In genomic region chr2:109715302-109715937, GRCh38 we compare ENCODE assay signal across 10 cellular contexts.
DNase-seq lines count a peak whose midpoint lies in the region; ATAC-seq and TF ChIP-seq lines count a peak whose summit lies in the region.
"Had no signal": no experiment of that assay in that cellular context is flagged by ENCODE, and none has a peak within 500 bp of the region (broad histone marks: within the 10 kb centered on the region; RNA-seq: fewer than 3 reads in every experiment).

No MANE protein-coding gene starts in this region.

- no peak overlapping the region for H3K4me3 Mint-ChIP-seq in activated naive CD8-positive, alpha-beta T cell treated with anti-CD3 and anti-CD28 coated beads for 36 hours
- H3K4me3 Mint-ChIP-seq: T-helper 2 cell treated with Interferon-gamma antibody and Interleukin-4, amounts not matched to agents 5 μg/mL and 100 μg/mL, for 36 hours had no signal

- H3K9me3 Mint-ChIP-seq in activated naive CD8-positive, alpha-beta T cell treated with anti-CD3 and anti-CD28 coated beads for 36 hours: peaks cover 3% of the 10 kb centered on the region
- H3K9me3 Mint-ChIP-seq: T-helper 2 cell treated with Interferon-gamma antibody and Interleukin-4, amounts not matched to agents 5 μg/mL and 100 μg/mL, for 36 hours had no signal

- DNase-seq in AG04449 (ENCODE audit: low read depth, low spot score): no peak
- DNase-seq in HT1080 (ENCODE audit: low read depth): peak; percentile 54
- peak; percentile 54 for DNase-seq in choroid plexus epithelial cell (ENCODE audit: low read depth)
- peak; percentile 50 to 78 for DNase-seq in lung microvascular endothelial cell (ENCODE audit: low read depth in 2 of 2)
- DNase-seq in H7: no peak
- no peak for DNase-seq in activated naive CD8-positive, alpha-beta T cell treated with anti-CD3 and anti-CD28 coated beads for 36 hours
- DNase-seq in T-helper 9 cell: no peak

- H3K27me3 ChIP-seq in H7 (ENCODE audit: control insufficient read depth, insufficient read depth, low read length): no peaks in the 10 kb centered on the region

- H3K4me3 ChIP-seq in AG04449 (ENCODE audit: low read depth, low read length) (no peak overlapping the region), choroid plexus epithelial cell (ENCODE audit: low read depth, low read length) (no peak overlapping the region), H7 (ENCODE audit: insufficient read depth, low read depth, low read length) (no peak overlapping the region)
- H3K4me3 ChIP-seq: coronary artery had no signal

- no peak overlapping the region for H3K27ac Mint-ChIP-seq in activated naive CD8-positive, alpha-beta T cell treated with anti-CD3 and anti-CD28 coated beads for 36 hours
- H3K27ac Mint-ChIP-seq: T-helper 2 cell treated with Interferon-gamma antibody and Interleukin-4, amounts not matched to agents 5 μg/mL and 100 μg/mL, for 36 hours had no signal

- no peaks in the 10 kb centered on the region for H3K4me1 Mint-ChIP-seq in activated naive CD8-positive, alpha-beta T cell treated with anti-CD3 and anti-CD28 coated beads for 36 hours

- POLR2A ChIA-PET in AG04449 (lab: Yijun Ruan, JAX): no interaction called here

- peak; percentile 36 for TF ChIP-seq CTCF in AG04449 (IDR thresholded peaks at IDR 0.05; ENCODE audit: insufficient read depth, low read length, missing control alignments)
- peak; percentile 67 for TF ChIP-seq CTCF in choroid plexus epithelial cell (conservative IDR thresholded peaks at IDR 0.05; ENCODE audit: low read depth, low read length)

- CTCF ChIA-PET in AG04449 (lab: Yijun Ruan, JAX): interaction anchor here (0.8 to 4.8 kb wide), 4 partner anchors 14 to 171 kb away, joined by 3 to 46 read pairs (median 9); no protein-coding TSS in a partner anchor

- ATAC-seq in GM18858 (IDR thresholded peaks at IDR 0.05; ENCODE audit: unreplicated experiment): no peak

- H3K36me3 Mint-ChIP-seq in activated naive CD8-positive, alpha-beta T cell treated with anti-CD3 and anti-CD28 coated beads for 36 hours: no peaks in the 10 kb centered on the region

- peaks cover 6% of the 10 kb centered on the region for H3K27me3 Mint-ChIP-seq in activated naive CD8-positive, alpha-beta T cell treated with anti-CD3 and anti-CD28 coated beads for 36 hours

- no peaks in the 10 kb centered on the region for H3K36me3 ChIP-seq in H7 (replicated peaks; ENCODE audit: control insufficient read depth, insufficient read depth, low read length)

Comparison
In these comparisons a context has a peak if more than half of its experiments do, and no peak if none do; other contexts are left out.
1. DNase-seq: peak in HT1080 (single experiment), choroid plexus epithelial cell (single experiment) and lung microvascular endothelial cell (2 of 2); none in AG04449 (single experiment), H7 (single experiment), activated naive CD8-positive, alpha-beta T cell treated with anti-CD3 and anti-CD28 coated beads for 36 hours (single experiment) and T-helper 9 cell (single experiment).